Comparison of ENCODE assay signal across 2 cellular contexts in the genomic region with DNA sequence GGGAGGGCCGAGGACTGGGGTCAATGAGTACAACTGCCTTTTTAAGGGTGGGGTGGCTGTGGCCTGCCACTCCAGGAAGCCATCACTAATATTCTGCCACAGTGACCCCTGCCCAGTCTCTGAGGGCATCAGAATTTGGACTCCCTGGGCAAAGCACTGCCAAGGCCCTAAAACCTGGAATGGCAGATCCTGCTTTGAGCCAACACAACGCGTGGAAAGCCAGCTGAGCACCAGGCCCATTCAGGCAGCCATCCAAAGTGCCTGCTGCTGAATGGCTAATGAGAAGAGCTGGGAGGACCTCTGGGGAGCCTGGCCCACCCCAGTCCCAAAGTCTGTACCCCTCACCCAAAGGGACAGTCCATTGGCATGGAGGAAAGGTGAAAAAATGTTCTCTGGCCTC.
TF ChIP-seq lines count a peak whose summit lies in the region.

No MANE protein-coding gene starts in this region.

TF ChIP-seq in liver, 16 proteins besides CTCF, POLR2A, EP300 and RAD21:
- TF ChIP-seq RXRA (IDR thresholded peaks at IDR 0.05) (peak; percentile 88 to 90), EGR1 (IDR thresholded peaks at IDR 0.05; ENCODE audit: low read depth in 2 of 2) (no peak), TAF1 (conservative IDR thresholded peaks at IDR 0.05) (no peak), FOXA2 (IDR thresholded peaks at IDR 0.05) (no peak), SP1 (IDR thresholded peaks at IDR 0.05) (peak; percentile 69), GABPA (IDR thresholded peaks at IDR 0.05 in 1 of 2, conservative IDR thresholded peaks at IDR 0.05 in 1 of 2) (peak in 1 of 2 donors; percentile 14), JUND (IDR thresholded peaks at IDR 0.05) (peak in 1 of 2 donors; percentile 37), YY1 (IDR thresholded peaks at IDR 0.05) (peak; percentile 85), HNF4G (IDR thresholded peaks at IDR 0.05) (peak; percentile 70), HNF4A (conservative IDR thresholded peaks at IDR 0.05) (peak; percentile 92 to 93), NR2F2 (IDR thresholded peaks at IDR 0.05) (peak; percentile 62), FOXA1 (IDR thresholded peaks at IDR 0.05) (no peak)
- TF ChIP-seq, protein P1, sequence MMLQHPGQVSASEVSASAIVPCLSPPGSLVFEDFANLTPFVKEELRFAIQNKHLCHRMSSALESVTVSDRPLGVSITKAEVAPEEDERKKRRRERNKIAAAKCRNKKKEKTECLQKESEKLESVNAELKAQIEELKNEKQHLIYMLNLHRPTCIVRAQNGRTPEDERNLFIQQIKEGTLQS (IDR thresholded peaks at IDR 0.05): no peak
- TF ChIP-seq, protein P2, sequence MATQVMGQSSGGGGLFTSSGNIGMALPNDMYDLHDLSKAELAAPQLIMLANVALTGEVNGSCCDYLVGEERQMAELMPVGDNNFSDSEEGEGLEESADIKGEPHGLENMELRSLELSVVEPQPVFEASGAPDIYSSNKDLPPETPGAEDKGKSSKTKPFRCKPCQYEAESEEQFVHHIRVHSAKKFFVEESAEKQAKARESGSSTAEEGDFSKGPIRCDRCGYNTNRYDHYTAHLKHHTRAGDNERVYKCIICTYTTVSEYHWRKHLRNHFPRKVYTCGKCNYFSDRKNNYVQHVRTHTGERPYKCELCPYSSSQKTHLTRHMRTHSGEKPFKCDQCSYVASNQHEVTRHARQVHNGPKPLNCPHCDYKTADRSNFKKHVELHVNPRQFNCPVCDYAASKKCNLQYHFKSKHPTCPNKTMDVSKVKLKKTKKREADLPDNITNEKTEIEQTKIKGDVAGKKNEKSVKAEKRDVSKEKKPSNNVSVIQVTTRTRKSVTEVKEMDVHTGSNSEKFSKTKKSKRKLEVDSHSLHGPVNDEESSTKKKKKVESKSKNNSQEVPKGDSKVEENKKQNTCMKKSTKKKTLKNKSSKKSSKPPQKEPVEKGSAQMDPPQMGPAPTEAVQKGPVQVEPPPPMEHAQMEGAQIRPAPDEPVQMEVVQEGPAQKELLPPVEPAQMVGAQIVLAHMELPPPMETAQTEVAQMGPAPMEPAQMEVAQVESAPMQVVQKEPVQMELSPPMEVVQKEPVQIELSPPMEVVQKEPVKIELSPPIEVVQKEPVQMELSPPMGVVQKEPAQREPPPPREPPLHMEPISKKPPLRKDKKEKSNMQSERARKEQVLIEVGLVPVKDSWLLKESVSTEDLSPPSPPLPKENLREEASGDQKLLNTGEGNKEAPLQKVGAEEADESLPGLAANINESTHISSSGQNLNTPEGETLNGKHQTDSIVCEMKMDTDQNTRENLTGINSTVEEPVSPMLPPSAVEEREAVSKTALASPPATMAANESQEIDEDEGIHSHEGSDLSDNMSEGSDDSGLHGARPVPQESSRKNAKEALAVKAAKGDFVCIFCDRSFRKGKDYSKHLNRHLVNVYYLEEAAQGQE (IDR thresholded peaks at IDR 0.05): no peak
- TF ChIP-seq, protein P3, sequence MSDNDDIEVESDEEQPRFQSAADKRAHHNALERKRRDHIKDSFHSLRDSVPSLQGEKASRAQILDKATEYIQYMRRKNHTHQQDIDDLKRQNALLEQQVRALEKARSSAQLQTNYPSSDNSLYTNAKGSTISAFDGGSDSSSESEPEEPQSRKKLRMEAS (IDR thresholded peaks at IDR 0.05): no peak
- TF ChIP-seq, protein P4, sequence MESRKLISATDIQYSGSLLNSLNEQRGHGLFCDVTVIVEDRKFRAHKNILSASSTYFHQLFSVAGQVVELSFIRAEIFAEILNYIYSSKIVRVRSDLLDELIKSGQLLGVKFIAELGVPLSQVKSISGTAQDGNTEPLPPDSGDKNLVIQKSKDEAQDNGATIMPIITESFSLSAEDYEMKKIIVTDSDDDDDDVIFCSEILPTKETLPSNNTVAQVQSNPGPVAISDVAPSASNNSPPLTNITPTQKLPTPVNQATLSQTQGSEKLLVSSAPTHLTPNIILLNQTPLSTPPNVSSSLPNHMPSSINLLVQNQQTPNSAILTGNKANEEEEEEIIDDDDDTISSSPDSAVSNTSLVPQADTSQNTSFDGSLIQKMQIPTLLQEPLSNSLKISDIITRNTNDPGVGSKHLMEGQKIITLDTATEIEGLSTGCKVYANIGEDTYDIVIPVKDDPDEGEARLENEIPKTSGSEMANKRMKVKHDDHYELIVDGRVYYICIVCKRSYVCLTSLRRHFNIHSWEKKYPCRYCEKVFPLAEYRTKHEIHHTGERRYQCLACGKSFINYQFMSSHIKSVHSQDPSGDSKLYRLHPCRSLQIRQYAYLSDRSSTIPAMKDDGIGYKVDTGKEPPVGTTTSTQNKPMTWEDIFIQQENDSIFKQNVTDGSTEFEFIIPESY (IDR thresholded peaks at IDR 0.05): no peak

TF ChIP-seq in HepG2, 621 proteins besides CTCF, POLR2A, EP300 and RAD21:
- TF ChIP-seq ZBTB37 (CRISPR knock-in tag; IDR thresholded peaks at IDR 0.05) (no peak), TEF (CRISPR knock-in tag; IDR thresholded peaks at IDR 0.05) (no peak)
TF ChIP-seq in HepG2: peak in this region for 0.
